ENCODE assay signal across 1 cellular context in genomic region chr15:77528290-77528967, GRCh38.
TF ChIP-seq lines count a peak whose summit lies in the region.

No MANE protein-coding gene starts in this region.

TF ChIP-seq in WTC11, 78 proteins besides CTCF, POLR2A, EP300 and RAD21 (continued from another document):
- TF ChIP-seq ETV6 (CRISPR knock-in tag; IDR thresholded peaks at IDR 0.05) (no peak), ZSCAN18 (CRISPR knock-in tag; IDR thresholded peaks at IDR 0.05) (no peak), NR3C1 (CRISPR knock-in tag; conservative IDR thresholded peaks at IDR 0.05; ENCODE audit: low read depth) (no peak), ZNF671 (CRISPR knock-in tag; IDR thresholded peaks at IDR 0.05) (no peak), SMAD4 (CRISPR knock-in tag; IDR thresholded peaks at IDR 0.05) (no peak), USF2 (CRISPR knock-in tag; IDR thresholded peaks at IDR 0.05) (no peak), RORB (CRISPR knock-in tag; IDR thresholded peaks at IDR 0.05) (no peak), ERG (CRISPR knock-in tag; IDR thresholded peaks at IDR 0.05) (no peak), ELF4 (CRISPR knock-in tag; IDR thresholded peaks at IDR 0.05; ENCODE audit: low read depth) (no peak), MXD4 (CRISPR knock-in tag; IDR thresholded peaks at IDR 0.05; ENCODE audit: borderline replicate concordance) (no peak), PRRX2 (CRISPR knock-in tag; IDR thresholded peaks at IDR 0.05) (no peak), NR2C2 (CRISPR knock-in tag; IDR thresholded peaks at IDR 0.05) (no peak)
- TF ChIP-seq, protein P1, sequence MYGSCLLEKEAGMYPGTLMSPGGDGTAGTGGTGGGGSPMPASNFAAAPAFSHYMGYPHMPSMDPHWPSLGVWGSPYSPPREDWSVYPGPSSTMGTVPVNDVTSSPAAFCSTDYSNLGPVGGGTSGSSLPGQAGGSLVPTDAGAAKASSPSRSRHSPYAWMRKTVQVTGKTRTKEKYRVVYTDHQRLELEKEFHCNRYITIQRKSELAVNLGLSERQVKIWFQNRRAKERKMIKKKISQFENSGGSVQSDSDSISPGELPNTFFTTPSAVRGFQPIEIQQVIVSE (CRISPR knock-in tag; IDR thresholded peaks at IDR 0.05; ENCODE audit: borderline replicate concordance), result no peak
